8 cellular contexts compared by ENCODE assay signal in the genomic region with DNA sequence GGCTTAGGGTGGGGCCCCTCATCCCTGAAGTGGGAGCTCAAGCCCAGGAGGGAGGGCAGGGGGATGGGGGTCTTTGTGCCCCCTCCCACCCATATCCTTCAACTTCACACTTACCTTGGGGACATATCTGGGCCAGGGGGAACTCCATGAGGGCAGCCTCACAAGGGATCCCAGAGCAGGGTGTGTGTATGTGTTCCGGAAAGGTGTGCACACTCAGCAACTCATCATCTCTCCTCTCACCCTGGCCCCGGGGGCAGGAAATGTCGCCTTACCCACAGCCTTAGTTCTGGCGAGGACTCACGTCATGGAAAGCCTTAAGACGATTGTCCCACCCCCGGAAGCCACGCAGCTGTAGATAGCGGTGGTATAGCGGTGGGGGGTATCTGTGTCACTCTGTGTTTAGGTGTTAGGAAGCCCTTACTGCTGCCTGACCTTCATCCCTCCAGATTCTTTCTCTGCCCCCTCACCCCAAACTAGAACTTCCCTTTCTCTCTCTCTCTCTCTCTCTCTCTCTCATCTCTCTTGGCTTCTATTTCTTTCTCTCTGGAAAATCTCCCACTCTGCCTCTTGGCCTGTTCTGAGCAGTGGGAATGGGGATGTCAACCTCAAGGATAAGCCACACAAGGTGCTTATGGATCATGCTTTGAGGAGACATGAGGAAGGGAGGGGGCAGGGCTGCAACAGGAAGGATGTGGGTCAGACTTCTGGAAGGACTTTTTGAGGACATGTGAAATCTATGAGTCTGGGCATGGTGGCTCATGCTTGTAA. TPM values are rescaled to one million over a fixed set of nuclear protein-coding genes. Genes with fewer than 3 reads are reported as not detected.
A peak's percentile ranks its signal among the peaks of the same experiment; 100 is the strongest.
DNase-seq lines count a peak whose midpoint lies in the region; ATAC-seq and TF ChIP-seq lines count a peak whose summit lies in the region.

A gene (minus strand): TSS at position 288 of the 768 bp plus-strand sequence. CDS start 140 bp downstream, at position 148.

- DNase-seq in AG10803 (ENCODE audit: low read depth), result peak; percentile 8
- peak; percentile 90 for DNase-seq in NCI-H460 (ENCODE audit: extremely low read depth, low read depth)
- DNase-seq in activated CD8-positive, alpha-beta memory T cell treated with anti-CD3 and anti-CD28 coated beads, Interleukin-2, amount 50 U/mL, for 24 hours (ENCODE audit: extremely low read depth), result peak; percentile 94
- DNase-seq in stimulated activated CD4-positive, alpha-beta T cell treated with anti-CD3 and anti-CD28 coated beads, Interleukin-1b, Interleukin-23, amount 100 ng/mL, for 4 hours (ENCODE audit: low read depth in 2 of 2), result peak; percentile 78 to 90
- DNase-seq in hypothalamus (lab: John Stamatoyannopoulos, UW), result no peak
- DNase-seq in NCI-H2081 (lab: John Stamatoyannopoulos, UW), result no peak

- WGBS in gastroesophageal sphincter (ENCODE audit: low coverage in 1 of 2), 2 donors, result 30 to 51% methylated on average over 9 of the region's 10 CpGs

- no peak for TF ChIP-seq CTCF in AG10803 (conservative IDR thresholded peaks at IDR 0.05; ENCODE audit: low read length)
- no peak for TF ChIP-seq CTCF in gastroesophageal sphincter (IDR thresholded peaks at IDR 0.05)

- H3K9me3 ChIP-seq in gastroesophageal sphincter, result no peaks in the 10 kb centered on the region

- TF ChIP-seq POLR2A in gastroesophageal sphincter (IDR thresholded peaks at IDR 0.05), result no peak

- H3K27me3 ChIP-seq in gastroesophageal sphincter, result peaks cover 14% of the 10 kb centered on the region

- peaks cover 0 to 22% (median 18%) of the 10 kb centered on the region in 3 donors for H3K4me1 ChIP-seq in gastroesophageal sphincter

- TF ChIP-seq EP300 in gastroesophageal sphincter (IDR thresholded peaks at IDR 0.05), result no peak

- H3K27ac ChIP-seq in gastroesophageal sphincter, result peak within 1 kb of the TSS in 3 of 4 donors; percentile 64 to 76 (median 75)

- peak; percentile 71 for ATAC-seq in GM21367 (IDR thresholded peaks at IDR 0.05; ENCODE audit: unreplicated experiment)
- no peak for ATAC-seq in gastroesophageal sphincter

- no peaks in the 10 kb centered on the region for H3K36me3 ChIP-seq in gastroesophageal sphincter

- no peak within 1 kb of the TSS for H3K4me3 ChIP-seq in AG10803 (ENCODE audit: low read length)
- H3K4me3 ChIP-seq in gastroesophageal sphincter, result peak within 1 kb of the TSS in 1 of 2 donors; percentile 38

RNA-seq across cellular contexts. Expression of the gene that starts here (rescaled TPM):
- 135 TPM in 2 replicates for total RNA-seq in NCI-H460 (2014; rRNA removed; shearing (Covaris generic))
- polyA plus RNA-seq in NCI-H460 (2014; cell fraction: nucleus; rRNA removed), result 50.7 and 72.9 TPM in 2 replicates
- total RNA-seq in gastroesophageal sphincter, result under 1 TPM in 1 of 4 donors, not detected in 3; 0.94 TPM

Comparison
In these comparisons a context has a peak if more than half of its experiments do, and no peak if none do; other contexts are left out.
1. RNA of the gene that starts here (total RNA-seq): 135 TPM in NCI-H460; 0.94 TPM in gastroesophageal sphincter; every median in the first group is over 10 times any median in the second.
2. DNase-seq: peak in AG10803 (single experiment), NCI-H460 (single experiment), activated CD8-positive, alpha-beta memory T cell treated with anti-CD3 and anti-CD28 coated beads, Interleukin-2, amount 50 U/mL, for 24 hours (single experiment) and stimulated activated CD4-positive, alpha-beta T cell treated with anti-CD3 and anti-CD28 coated beads, Interleukin-1b, Interleukin-23, amount 100 ng/mL, for 4 hours (2 of 2); none in hypothalamus (0 of 51) and NCI-H2081 (0 of 2).